In genomic region chr6:135025775-135026174, GRCh38 we compare ENCODE assay signal across 24 cellular contexts. TPM values are rescaled to one million over a fixed set of nuclear protein-coding genes. Genes with fewer than 3 reads are reported as not detected.
A peak's percentile ranks its signal among the peaks of the same experiment; 100 is the strongest.
DNase-seq lines count a peak whose midpoint lies in the region; ATAC-seq and TF ChIP-seq lines count a peak whose summit lies in the region.
"Had no signal": no experiment of that assay in that cellular context is flagged by ENCODE, and none has a peak within 500 bp of the region (broad histone marks: within the 10 kb centered on the region; RNA-seq: fewer than 3 reads in every experiment).

No MANE protein-coding gene starts in this region.

- H3K36me3 ChIP-seq in H7 (replicated peaks; ENCODE audit: control insufficient read depth, insufficient read depth, low read length): no peaks in the 10 kb centered on the region
- peaks cover 0 to 2% (median 0%) of the 10 kb centered on the region in 3 donors for H3K36me3 ChIP-seq in Peyer's patch
- H3K36me3 ChIP-seq: thoracic aorta, vagina had no signal

- POLR2A ChIA-PET in CD4-positive, alpha-beta T cell (lab: Charles Lee): interaction anchor here (1.3 kb wide), 1 partner anchor 29 kb away, joined by 3 read pairs; the partner anchor contains the start of gene HBS1L

- ATAC-seq in CD4-positive, alpha-beta T cell (ENCODE audit: poor library complexity): no peak
- ATAC-seq in central memory CD8-positive, alpha-beta T cell (replicated peaks; ENCODE audit: extremely low read depth, poor library complexity, severe bottlenecking): no peak
- ATAC-seq: heart left ventricle, left lobe of liver, Panc1 had no signal

- no peak overlapping the region for H3K27ac ChIP-seq in CD4-positive, alpha-beta T cell (ENCODE audit: low read depth, low read length)
- H3K27ac ChIP-seq in Peyer's patch: no peak overlapping the region
- H3K27ac ChIP-seq: C4-2B, heart left ventricle, thoracic aorta, vagina had no signal

- no peak overlapping the region for H3K4me3 ChIP-seq in H7 (ENCODE audit: insufficient read depth, low read depth, low read length)
- H3K4me3 ChIP-seq in Peyer's patch: no peak overlapping the region
- H3K4me3 ChIP-seq: heart left ventricle, thoracic aorta, vagina had no signal

- peak overlapping the region; percentile 8 for H3K4me3 Mint-ChIP-seq in CD4-positive, alpha-beta T cell
- H3K4me3 Mint-ChIP-seq in central memory CD8-positive, alpha-beta T cell: no peak overlapping the region
- H3K4me3 Mint-ChIP-seq: activated T-helper 1 cell treated with anti-CD3 and anti-CD28 coated beads, Interleukin-12 subunit alpha, Interleukin-12 subunit beta, Interleukin-2, Interleukin-4 antibody, amounts not matched to agents 30 ng/mL and 10 ng/mL and 1 ng/mL, durations not matched to agents 14 hours and 24 hours and 36 hours; naive B cell had no signal

- no peaks in the 10 kb centered on the region for H3K27me3 ChIP-seq in CD4-positive, alpha-beta T cell (ENCODE audit: control insufficient read depth, insufficient read depth, low read length)
- H3K27me3 ChIP-seq in H7 (ENCODE audit: control insufficient read depth, insufficient read depth, low read length) (no peaks in the 10 kb centered on the region), Peyer's patch (no peaks in the 10 kb centered on the region)
- H3K27me3 ChIP-seq: heart left ventricle, vagina had no signal

- no peaks in the 10 kb centered on the region for H3K9me3 ChIP-seq in CD4-positive, alpha-beta T cell (ENCODE audit: control insufficient read depth, low read length)
- H3K9me3 ChIP-seq in Peyer's patch: no peaks in the 10 kb centered on the region
- H3K9me3 ChIP-seq: heart left ventricle, thoracic aorta, vagina had no signal

- no peak for DNase-seq in CD4-positive, alpha-beta T cell
- DNase-seq in H7: peak; percentile 30
- no peak for DNase-seq in central memory CD8-positive, alpha-beta T cell (ENCODE audit: low spot score in 2 of 2)
- DNase-seq in midbrain (lab: John Stamatoyannopoulos, UW): peak; percentile 18
- no peak for DNase-seq in HuH-7.5 (ENCODE audit: low spot score)
- no peak for DNase-seq in Peyer's patch
- DNase-seq in T-helper 9 cell: no peak
- DNase-seq: activated CD4-positive, alpha-beta T cell treated with anti-CD3 and anti-CD28 coated beads for 1 hour; effector CD8-positive, alpha-beta T cell; erythroblast; foreskin fibroblast; GOT3; heart left ventricle; mesenchymal stem cell; naive B cell; NCI-H187; NCI-H526; SIG-M5 had no signal

- no peak for TF ChIP-seq POLR2A in Peyer's patch (IDR thresholded peaks at IDR 0.05)

- CTCF ChIA-PET in CD4-positive, alpha-beta T cell (lab: Charles Lee): interaction anchor here (0.7 kb wide), 1 partner anchor 21 kb away, joined by 3 read pairs; no protein-coding TSS in a partner anchor

- no peaks in the 10 kb centered on the region for H3K27me3 Mint-ChIP-seq in CD4-positive, alpha-beta T cell
- no peaks in the 10 kb centered on the region for H3K27me3 Mint-ChIP-seq in central memory CD8-positive, alpha-beta T cell
- H3K27me3 Mint-ChIP-seq: naive B cell had no signal

- peaks cover 75% of the 10 kb centered on the region for H3K4me1 Mint-ChIP-seq in CD4-positive, alpha-beta T cell (ENCODE audit: low read depth)
- H3K4me1 Mint-ChIP-seq in central memory CD8-positive, alpha-beta T cell: peaks cover 52% of the 10 kb centered on the region

- H3K27ac Mint-ChIP-seq in CD4-positive, alpha-beta T cell: peak overlapping the region; percentile 79
- peak overlapping the region; percentile 81 for H3K27ac Mint-ChIP-seq in central memory CD8-positive, alpha-beta T cell (ENCODE audit: low read depth)
- H3K27ac Mint-ChIP-seq: activated T-helper 1 cell treated with anti-CD3 and anti-CD28 coated beads, Interleukin-12 subunit alpha, Interleukin-12 subunit beta, Interleukin-2, Interleukin-4 antibody, amounts not matched to agents 30 ng/mL and 10 ng/mL and 1 ng/mL, durations not matched to agents 14 hours and 24 hours and 36 hours had no signal

- peaks cover 31% of the 10 kb centered on the region for H3K36me3 Mint-ChIP-seq in CD4-positive, alpha-beta T cell (ENCODE audit: low read depth)
- peaks cover 8% of the 10 kb centered on the region for H3K36me3 Mint-ChIP-seq in central memory CD8-positive, alpha-beta T cell (ENCODE audit: insufficient read depth)

- no peaks in the 10 kb centered on the region for H3K4me1 ChIP-seq in Peyer's patch
- H3K4me1 ChIP-seq: vagina had no signal

- H3K9me3 Mint-ChIP-seq in CD4-positive, alpha-beta T cell: no peaks in the 10 kb centered on the region
- H3K9me3 Mint-ChIP-seq in central memory CD8-positive, alpha-beta T cell: no peaks in the 10 kb centered on the region
- H3K9me3 Mint-ChIP-seq: activated T-helper 1 cell treated with anti-CD3 and anti-CD28 coated beads, Interleukin-12 subunit alpha, Interleukin-12 subunit beta, Interleukin-2, Interleukin-4 antibody, amounts not matched to agents 30 ng/mL and 10 ng/mL and 1 ng/mL, durations not matched to agents 14 hours and 24 hours and 36 hours; naive B cell had no signal

- intact Hi-C loops in CD4-positive, alpha-beta T cell (cut with DNase I, micrococcal nuclease): no loop called here

- no peak for TF ChIP-seq CTCF in CD4-positive, alpha-beta T cell (IDR thresholded peaks at IDR 0.05)
- no peak for TF ChIP-seq CTCF in Peyer's patch (IDR thresholded peaks at IDR 0.05)

RNA-seq across cellular contexts. Expression of gene HBS1L, which starts 28.8 kb away (rescaled TPM):
- total RNA-seq in CD4-positive, alpha-beta T cell: 100 to 1,000 TPM; 106 to 117 TPM
- 106 and 139 TPM in 2 replicates for total RNA-seq in H7 (2014; rRNA removed; shearing (Covaris generic))
- 10 to 100 TPM; 25.2 to 94.1 (median 37.5) TPM for total RNA-seq in Peyer's patch

Comparison
In these comparisons a context has a peak if more than half of its experiments do, and no peak if none do; other contexts are left out.
1. DNase-seq: peak in H7 (single experiment) and midbrain (single experiment); none in CD4-positive, alpha-beta T cell (0 of 10), central memory CD8-positive, alpha-beta T cell (0 of 2), HuH-7.5 (single experiment), Peyer's patch (0 of 3) and T-helper 9 cell (single experiment).